In the genomic region with DNA sequence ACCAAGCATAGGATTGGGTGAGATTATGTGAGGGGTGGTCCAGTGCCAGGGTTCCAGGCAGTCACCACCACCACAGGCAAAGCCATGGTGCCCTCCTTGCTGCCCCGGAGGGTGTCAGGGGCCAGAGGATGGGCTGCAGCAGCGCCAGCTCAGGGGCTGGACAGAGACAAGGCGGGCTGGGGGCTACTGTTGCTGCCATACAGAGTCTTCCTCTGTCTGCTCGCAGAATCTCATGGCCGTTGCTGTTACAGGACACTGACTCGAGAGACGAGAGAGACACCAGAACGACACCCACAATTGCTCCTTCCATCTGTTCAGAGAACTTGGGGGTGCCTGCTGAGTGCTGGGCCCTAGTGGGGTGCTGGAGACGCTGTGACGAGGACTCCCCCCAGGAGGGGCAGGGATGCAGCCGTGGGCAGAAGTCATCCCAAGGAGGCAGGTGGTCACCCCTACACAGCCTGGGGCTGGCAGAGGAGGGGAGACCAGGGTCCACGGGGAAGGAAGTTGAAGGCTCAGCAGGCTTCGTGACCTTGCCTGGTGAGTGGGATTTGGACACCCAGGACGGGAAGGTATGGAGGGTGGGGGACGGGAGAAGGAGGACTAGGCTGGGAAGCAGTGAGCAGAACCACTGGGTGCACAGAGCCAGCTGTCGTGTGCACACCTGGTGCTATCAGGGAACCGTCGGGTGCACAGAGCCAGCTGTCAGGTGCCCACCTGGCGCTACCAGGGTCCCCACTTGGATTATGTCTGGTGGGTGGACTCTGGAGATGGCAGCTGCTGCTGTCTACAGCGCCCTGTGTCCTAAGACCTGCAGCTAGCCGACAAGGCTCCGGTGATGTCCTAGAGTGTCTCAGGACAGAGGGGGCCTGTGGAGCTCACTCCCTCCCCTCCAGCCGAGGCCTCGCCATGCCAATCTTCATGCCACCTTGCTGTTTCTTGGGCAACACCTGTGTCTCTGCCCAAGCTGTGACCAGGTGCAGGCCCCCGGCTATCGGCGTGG, we compare ENCODE assay signal across 2 cellular contexts.
TF ChIP-seq lines count a peak whose summit lies in the region.

No MANE protein-coding gene starts in this region.

TF ChIP-seq in SK-N-SH, 30 proteins besides CTCF, POLR2A, EP300 and RAD21 (continued from another document):
- TF ChIP-seq, protein P1, sequence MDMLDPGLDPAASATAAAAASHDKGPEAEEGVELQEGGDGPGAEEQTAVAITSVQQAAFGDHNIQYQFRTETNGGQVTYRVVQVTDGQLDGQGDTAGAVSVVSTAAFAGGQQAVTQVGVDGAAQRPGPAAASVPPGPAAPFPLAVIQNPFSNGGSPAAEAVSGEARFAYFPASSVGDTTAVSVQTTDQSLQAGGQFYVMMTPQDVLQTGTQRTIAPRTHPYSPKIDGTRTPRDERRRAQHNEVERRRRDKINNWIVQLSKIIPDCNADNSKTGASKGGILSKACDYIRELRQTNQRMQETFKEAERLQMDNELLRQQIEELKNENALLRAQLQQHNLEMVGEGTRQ (IDR thresholded peaks at IDR 0.05; ENCODE audit: borderline replicate concordance, low read depth, low read length): no peak
- no peak for TF ChIP-seq TCF12 (IDR thresholded peaks at IDR 0.05)
- TF ChIP-seq, protein P2, sequence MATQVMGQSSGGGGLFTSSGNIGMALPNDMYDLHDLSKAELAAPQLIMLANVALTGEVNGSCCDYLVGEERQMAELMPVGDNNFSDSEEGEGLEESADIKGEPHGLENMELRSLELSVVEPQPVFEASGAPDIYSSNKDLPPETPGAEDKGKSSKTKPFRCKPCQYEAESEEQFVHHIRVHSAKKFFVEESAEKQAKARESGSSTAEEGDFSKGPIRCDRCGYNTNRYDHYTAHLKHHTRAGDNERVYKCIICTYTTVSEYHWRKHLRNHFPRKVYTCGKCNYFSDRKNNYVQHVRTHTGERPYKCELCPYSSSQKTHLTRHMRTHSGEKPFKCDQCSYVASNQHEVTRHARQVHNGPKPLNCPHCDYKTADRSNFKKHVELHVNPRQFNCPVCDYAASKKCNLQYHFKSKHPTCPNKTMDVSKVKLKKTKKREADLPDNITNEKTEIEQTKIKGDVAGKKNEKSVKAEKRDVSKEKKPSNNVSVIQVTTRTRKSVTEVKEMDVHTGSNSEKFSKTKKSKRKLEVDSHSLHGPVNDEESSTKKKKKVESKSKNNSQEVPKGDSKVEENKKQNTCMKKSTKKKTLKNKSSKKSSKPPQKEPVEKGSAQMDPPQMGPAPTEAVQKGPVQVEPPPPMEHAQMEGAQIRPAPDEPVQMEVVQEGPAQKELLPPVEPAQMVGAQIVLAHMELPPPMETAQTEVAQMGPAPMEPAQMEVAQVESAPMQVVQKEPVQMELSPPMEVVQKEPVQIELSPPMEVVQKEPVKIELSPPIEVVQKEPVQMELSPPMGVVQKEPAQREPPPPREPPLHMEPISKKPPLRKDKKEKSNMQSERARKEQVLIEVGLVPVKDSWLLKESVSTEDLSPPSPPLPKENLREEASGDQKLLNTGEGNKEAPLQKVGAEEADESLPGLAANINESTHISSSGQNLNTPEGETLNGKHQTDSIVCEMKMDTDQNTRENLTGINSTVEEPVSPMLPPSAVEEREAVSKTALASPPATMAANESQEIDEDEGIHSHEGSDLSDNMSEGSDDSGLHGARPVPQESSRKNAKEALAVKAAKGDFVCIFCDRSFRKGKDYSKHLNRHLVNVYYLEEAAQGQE (IDR thresholded peaks at IDR 0.05; ENCODE audit: low read depth, low read length): no peak
- no peak for TF ChIP-seq TAF1 (IDR thresholded peaks at IDR 0.05; ENCODE audit: borderline replicate concordance, low read depth, low read length)
- TF ChIP-seq POLR2AphosphoS5 (IDR thresholded peaks at IDR 0.05; ENCODE audit: low read depth, low read length): no peak
- no peak for TF ChIP-seq RFX5 (IDR thresholded peaks at IDR 0.05; ENCODE audit: low read length)
- no peak for TF ChIP-seq NRF1 (IDR thresholded peaks at IDR 0.05; ENCODE audit: low read depth, low read length)
- TF ChIP-seq FOSL2 (IDR thresholded peaks at IDR 0.05; ENCODE audit: borderline replicate concordance, low read depth): no peak
- no peak for TF ChIP-seq GABPA (IDR thresholded peaks at IDR 0.05; ENCODE audit: low read depth)

TF ChIP-seq in SK-N-SH treated with all-trans-retinoic acid at 6 μM for 48 hours, 23 proteins besides CTCF, POLR2A, EP300 and RAD21:
- TF ChIP-seq PATZ1 (CRISPR knock-in tag; IDR thresholded peaks at IDR 0.05; ENCODE audit: borderline replicate concordance): no peak
- TF ChIP-seq ZNF70 (CRISPR knock-in tag; IDR thresholded peaks at IDR 0.05): no peak
- no peak for TF ChIP-seq CSRNP3 (CRISPR knock-in tag; IDR thresholded peaks at IDR 0.05)
- TF ChIP-seq TCF4 (CRISPR knock-in tag; IDR thresholded peaks at IDR 0.05; ENCODE audit: borderline replicate concordance): no peak
- TF ChIP-seq ESRRG (CRISPR knock-in tag; IDR thresholded peaks at IDR 0.05): no peak
- no peak for TF ChIP-seq POU6F1 (CRISPR knock-in tag; IDR thresholded peaks at IDR 0.05; ENCODE audit: borderline replicate concordance, low read depth)
- TF ChIP-seq ZFP30 (CRISPR knock-in tag; IDR thresholded peaks at IDR 0.05): no peak
- TF ChIP-seq BACH2 (CRISPR knock-in tag; IDR thresholded peaks at IDR 0.05; ENCODE audit: borderline replicate concordance): no peak
- TF ChIP-seq ZNF565 (CRISPR knock-in tag; conservative IDR thresholded peaks at IDR 0.05; ENCODE audit: low read depth): no peak
- no peak for TF ChIP-seq ZNF8 (CRISPR knock-in tag; IDR thresholded peaks at IDR 0.05)
